ENCODE assay signal across 22 cellular contexts in the genomic region with DNA sequence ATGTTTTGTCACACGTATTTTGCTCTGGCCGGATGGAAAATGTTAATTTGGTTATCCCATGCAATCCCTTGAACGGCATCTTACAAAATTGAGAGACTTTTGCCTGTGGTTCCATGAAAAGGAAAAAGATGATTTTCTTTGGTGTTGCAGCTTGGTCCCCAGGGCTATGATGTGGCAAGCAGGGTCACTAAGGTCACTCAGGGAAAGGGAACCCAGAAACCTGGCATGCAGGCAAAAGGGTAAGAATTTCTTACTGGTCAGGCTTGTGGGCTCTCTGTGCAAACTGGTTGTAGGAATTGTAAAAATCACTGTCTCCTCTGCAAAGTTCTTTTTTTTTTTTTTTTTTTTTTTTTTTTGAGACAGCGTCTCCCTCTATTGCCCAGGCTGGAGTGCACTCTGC. TPM values are rescaled to one million over a fixed set of nuclear protein-coding genes. Genes with fewer than 3 reads are reported as not detected.
DNase-seq lines count a peak whose midpoint lies in the region; ATAC-seq and TF ChIP-seq lines count a peak whose summit lies in the region.
"Had no signal": no experiment of that assay in that cellular context is flagged by ENCODE, and none has a peak within 500 bp of the region (broad histone marks: within the 10 kb centered on the region; RNA-seq: fewer than 3 reads in every experiment).

No MANE protein-coding gene starts in this region.

- H3K23ac ChIP-seq in neuronal stem cell (ENCODE audit: low read depth, low read length, poor library complexity) = no peak overlapping the region

- no peak overlapping the region for H3K18ac ChIP-seq in neuronal stem cell (ENCODE audit: low read length)

- POLR2A ChIA-PET in PC-9 (lab: Charles Lee; ENCODE audit: unreplicated experiment) = no interaction called here

- ATAC-seq in GM18517 (IDR thresholded peaks at IDR 0.05; ENCODE audit: unreplicated experiment) (no peak), body of pancreas (no peak)
- ATAC-seq: A549, GM12878 had no signal

- H2BK15ac ChIP-seq in neuronal stem cell (ENCODE audit: low read length) = no peak overlapping the region

- DNase-seq in PC-9 = no peak
- no peak for DNase-seq in adipocyte (ENCODE audit: low read depth)
- DNase-seq in neuronal stem cell (ENCODE audit: low spot score) = no peak
- DNase-seq in body of pancreas = no peak
- no peak for DNase-seq in coronary artery (ENCODE audit: low spot score)
- DNase-seq: 8988T; ACHN; AML-193; BE2C; CD4-positive, alpha-beta T cell; CD8-positive, alpha-beta memory T cell; DMS 273 treated with DMSO at 0.1 percent for 48 hours; DMS79; EL; GDM1; GM23248; H7; HCEC 1CT had no signal

- H2BK12ac ChIP-seq in neuronal stem cell (ENCODE audit: low read length) = no peak overlapping the region

- intact Hi-C loops in PC-9 (cut with micrococcal nuclease; ENCODE audit: unreplicated experiment) (no loop called here), body of pancreas (cut with DNase I) (no loop called here)

- no peak for TF ChIP-seq POLR2A in body of pancreas (IDR thresholded peaks at IDR 0.05)

- no peaks in the 10 kb centered on the region for H3K9me2 ChIP-seq in PC-9 (ENCODE audit: insufficient read depth)

- H3K79me2 ChIP-seq in PC-9 (ENCODE audit: low read depth) = no peaks in the 10 kb centered on the region

- TF ChIP-seq CTCF in PC-9 (conservative IDR thresholded peaks at IDR 0.05) = no peak
- no peak for TF ChIP-seq CTCF in body of pancreas (IDR thresholded peaks at IDR 0.05)
- TF ChIP-seq CTCF in coronary artery (IDR thresholded peaks at IDR 0.05) = no peak

- no peak overlapping the region for H3K4ac ChIP-seq in neuronal stem cell (ENCODE audit: low read length)

- H2BK5ac ChIP-seq in neuronal stem cell (ENCODE audit: low read length) = no peak overlapping the region

- H4K91ac ChIP-seq in neuronal stem cell (ENCODE audit: low read depth, low read length, poor library complexity) = no peak overlapping the region

- H3K79me1 ChIP-seq in neuronal stem cell (ENCODE audit: low read depth, low read length) = no peaks in the 10 kb centered on the region

- H3K27me3 ChIP-seq in PC-9 (ENCODE audit: insufficient read depth, low read depth) (no peaks in the 10 kb centered on the region), adipocyte (replicated peaks; ENCODE audit: control insufficient read depth, insufficient read depth, low read length) (peaks cover 7% of the 10 kb centered on the region), neuronal stem cell (ENCODE audit: control insufficient read depth in 3 of 3, insufficient read depth in 3 of 3, low read depth in 1 of 3, low read length in 3 of 3) (no peaks in the 10 kb centered on the region), body of pancreas (no peaks in the 10 kb centered on the region)
- H3K27me3 ChIP-seq: BE2C had no signal

- BruUV-seq in PC-9 (replicated peaks; lab: Mats Ljungman, UMichigan) = no TSS peak

- H4K20me1 ChIP-seq in PC-9 (ENCODE audit: insufficient read depth) = no peaks in the 10 kb centered on the region
- H4K20me1 ChIP-seq: BLaER1 treated with 17β-estradiol and CSF1 and Interleukin-3, amounts not matched to agents 10 nM and 100 nM had no signal

- H4K8ac ChIP-seq in neuronal stem cell (ENCODE audit: low read depth, low read length) = no peak overlapping the region

- CTCF ChIA-PET in PC-9 (lab: Charles Lee) = interaction anchor here (0.5 kb wide), 1 partner anchor 24 kb away, joined by 4 read pairs; no protein-coding TSS in a partner anchor

- H3K4me3 ChIP-seq in PC-9 (no peak overlapping the region), adipocyte (ENCODE audit: low read length) (no peak overlapping the region), neuronal stem cell (ENCODE audit: low read length in 2 of 2) (no peak overlapping the region), body of pancreas (no peak overlapping the region), coronary artery (no peak overlapping the region)
- H3K4me3 ChIP-seq: A549; BLaER1 treated with 17β-estradiol and CSF1 and Interleukin-3, amounts not matched to agents 10 nM and 100 nM; GM12878; GM23248 had no signal

- H2AK5ac ChIP-seq in neuronal stem cell (ENCODE audit: low read depth, low read length) = no peak overlapping the region

- H3K9ac ChIP-seq in adipocyte (ENCODE audit: low read length) = peak overlapping the region; percentile 48
- H3K9ac ChIP-seq in neuronal stem cell (ENCODE audit: low read depth, low read length, poor library complexity) = no peak overlapping the region
- H3K9ac ChIP-seq: BLaER1 treated with 17β-estradiol and CSF1 and Interleukin-3, amounts not matched to agents 10 nM and 100 nM; GM23248 had no signal

- H3K27ac ChIP-seq in PC-9 (no peak overlapping the region), neuronal stem cell (replicated peaks; ENCODE audit: low read length) (no peak overlapping the region), body of pancreas (no peak overlapping the region), coronary artery (no peak overlapping the region)
- H3K27ac ChIP-seq: A549; BLaER1 treated with 17β-estradiol and CSF1 and Interleukin-3, amounts not matched to agents 10 nM and 100 nM; GM23248 had no signal

- WGBS in neuronal stem cell (ENCODE audit: extremely low coverage in 2 of 2, insufficient read length in 2 of 2, insufficient replicate concordance in 1 of 2), 2 donors = no CpG with 5 or more reads among the region's 4 CpGs
- WGBS in body of pancreas, 2 donors = 88 to 94% methylated on average over 4 of the region's 4 CpGs

- H2AFZ ChIP-seq in PC-9 (no peak overlapping the region), neuronal stem cell (ENCODE audit: low read length) (peak overlapping the region; percentile 36)
- H2AFZ ChIP-seq: GM23248 had no signal

- no peaks in the 10 kb centered on the region for H3K36me3 ChIP-seq in PC-9 (ENCODE audit: low read depth)
- no peaks in the 10 kb centered on the region for H3K36me3 ChIP-seq in adipocyte (ENCODE audit: control insufficient read depth, insufficient read depth, low read length, severe bottlenecking)
- H3K36me3 ChIP-seq in neuronal stem cell (replicated peaks in 1 of 2; ENCODE audit: control insufficient read depth in 2 of 2, insufficient read depth in 2 of 2, low read length in 2 of 2) = no peaks in the 10 kb centered on the region
- H3K36me3 ChIP-seq in body of pancreas (replicated peaks in 1 of 2; ENCODE audit: insufficient read depth in 1 of 2, low read depth in 2 of 2) = no peaks in the 10 kb centered on the region
- H3K36me3 ChIP-seq: BE2C; BLaER1 treated with 17β-estradiol and CSF1 and Interleukin-3, amounts not matched to agents 10 nM and 100 nM had no signal

- peaks cover 4% of the 10 kb centered on the region for H3K4me1 ChIP-seq in PC-9 (replicated peaks; ENCODE audit: insufficient read depth)
- peaks cover 16% of the 10 kb centered on the region for H3K4me1 ChIP-seq in adipocyte (ENCODE audit: control insufficient read depth, insufficient read depth, low read length)
- no peaks in the 10 kb centered on the region for H3K4me1 ChIP-seq in neuronal stem cell (ENCODE audit: control insufficient read depth in 2 of 2, insufficient read depth in 1 of 2, low read depth in 1 of 2, low read length in 2 of 2)
- no peaks in the 10 kb centered on the region for H3K4me1 ChIP-seq in body of pancreas
- H3K4me1 ChIP-seq: A549, BE2C had no signal

- no peaks in the 10 kb centered on the region for H3F3A ChIP-seq in PC-9 (ENCODE audit: insufficient read depth, low read depth)

- no peak overlapping the region for H2BK120ac ChIP-seq in neuronal stem cell (ENCODE audit: low read depth, low read length)

- H3K9me3 ChIP-seq in PC-9 (ENCODE audit: insufficient read depth, low read depth) (no peaks in the 10 kb centered on the region), adipocyte (ENCODE audit: control insufficient read depth, low read length) (no peaks in the 10 kb centered on the region), neuronal stem cell (replicated peaks in 1 of 2; ENCODE audit: control insufficient read depth in 2 of 2, insufficient read depth in 1 of 2, low read depth in 1 of 2, low read length in 2 of 2) (no peaks in the 10 kb centered on the region), body of pancreas (no peaks in the 10 kb centered on the region)
- H3K9me3 ChIP-seq: A549, BE2C had no signal

- H3K4me2 ChIP-seq in PC-9 (peak overlapping the region; percentile 28; the same call in 1 of the 2 replicates), neuronal stem cell (ENCODE audit: insufficient read depth, low read length, poor library complexity, severe bottlenecking) (no peak overlapping the region)
- H3K4me2 ChIP-seq: A549; BLaER1 treated with 17β-estradiol and CSF1 and Interleukin-3, amounts not matched to agents 10 nM and 100 nM had no signal

- no peak overlapping the region for H3K14ac ChIP-seq in neuronal stem cell (ENCODE audit: low read length)

RNA-seq across cellular contexts. Expression of a gene that starts 48.4 kb away (rescaled TPM):
- total RNA-seq in PC-9 (2021) (19.2 and 23.6 TPM in 2 replicates), body of pancreas (10 to 100 TPM in 1 of 2 donors, 1 to 10 TPM in 1; 9.6 to 29.3 TPM)
- 2.2 TPM for polyA plus RNA-seq in neuronal stem cell (2013, experiment 1 of 2)
- polyA plus RNA-seq in neuronal stem cell (2013, experiment 2 of 2) = 2.1 TPM
